Comparison of ENCODE assay signal across 1 cellular context in genomic region chr3:13497386-13497785, GRCh38.
TF ChIP-seq lines count a peak whose summit lies in the region.

No MANE protein-coding gene starts in this region.

TF ChIP-seq in GM23338, 12 proteins besides CTCF, POLR2A, EP300 and RAD21 (continued from another document):
- TF ChIP-seq, protein P1, sequence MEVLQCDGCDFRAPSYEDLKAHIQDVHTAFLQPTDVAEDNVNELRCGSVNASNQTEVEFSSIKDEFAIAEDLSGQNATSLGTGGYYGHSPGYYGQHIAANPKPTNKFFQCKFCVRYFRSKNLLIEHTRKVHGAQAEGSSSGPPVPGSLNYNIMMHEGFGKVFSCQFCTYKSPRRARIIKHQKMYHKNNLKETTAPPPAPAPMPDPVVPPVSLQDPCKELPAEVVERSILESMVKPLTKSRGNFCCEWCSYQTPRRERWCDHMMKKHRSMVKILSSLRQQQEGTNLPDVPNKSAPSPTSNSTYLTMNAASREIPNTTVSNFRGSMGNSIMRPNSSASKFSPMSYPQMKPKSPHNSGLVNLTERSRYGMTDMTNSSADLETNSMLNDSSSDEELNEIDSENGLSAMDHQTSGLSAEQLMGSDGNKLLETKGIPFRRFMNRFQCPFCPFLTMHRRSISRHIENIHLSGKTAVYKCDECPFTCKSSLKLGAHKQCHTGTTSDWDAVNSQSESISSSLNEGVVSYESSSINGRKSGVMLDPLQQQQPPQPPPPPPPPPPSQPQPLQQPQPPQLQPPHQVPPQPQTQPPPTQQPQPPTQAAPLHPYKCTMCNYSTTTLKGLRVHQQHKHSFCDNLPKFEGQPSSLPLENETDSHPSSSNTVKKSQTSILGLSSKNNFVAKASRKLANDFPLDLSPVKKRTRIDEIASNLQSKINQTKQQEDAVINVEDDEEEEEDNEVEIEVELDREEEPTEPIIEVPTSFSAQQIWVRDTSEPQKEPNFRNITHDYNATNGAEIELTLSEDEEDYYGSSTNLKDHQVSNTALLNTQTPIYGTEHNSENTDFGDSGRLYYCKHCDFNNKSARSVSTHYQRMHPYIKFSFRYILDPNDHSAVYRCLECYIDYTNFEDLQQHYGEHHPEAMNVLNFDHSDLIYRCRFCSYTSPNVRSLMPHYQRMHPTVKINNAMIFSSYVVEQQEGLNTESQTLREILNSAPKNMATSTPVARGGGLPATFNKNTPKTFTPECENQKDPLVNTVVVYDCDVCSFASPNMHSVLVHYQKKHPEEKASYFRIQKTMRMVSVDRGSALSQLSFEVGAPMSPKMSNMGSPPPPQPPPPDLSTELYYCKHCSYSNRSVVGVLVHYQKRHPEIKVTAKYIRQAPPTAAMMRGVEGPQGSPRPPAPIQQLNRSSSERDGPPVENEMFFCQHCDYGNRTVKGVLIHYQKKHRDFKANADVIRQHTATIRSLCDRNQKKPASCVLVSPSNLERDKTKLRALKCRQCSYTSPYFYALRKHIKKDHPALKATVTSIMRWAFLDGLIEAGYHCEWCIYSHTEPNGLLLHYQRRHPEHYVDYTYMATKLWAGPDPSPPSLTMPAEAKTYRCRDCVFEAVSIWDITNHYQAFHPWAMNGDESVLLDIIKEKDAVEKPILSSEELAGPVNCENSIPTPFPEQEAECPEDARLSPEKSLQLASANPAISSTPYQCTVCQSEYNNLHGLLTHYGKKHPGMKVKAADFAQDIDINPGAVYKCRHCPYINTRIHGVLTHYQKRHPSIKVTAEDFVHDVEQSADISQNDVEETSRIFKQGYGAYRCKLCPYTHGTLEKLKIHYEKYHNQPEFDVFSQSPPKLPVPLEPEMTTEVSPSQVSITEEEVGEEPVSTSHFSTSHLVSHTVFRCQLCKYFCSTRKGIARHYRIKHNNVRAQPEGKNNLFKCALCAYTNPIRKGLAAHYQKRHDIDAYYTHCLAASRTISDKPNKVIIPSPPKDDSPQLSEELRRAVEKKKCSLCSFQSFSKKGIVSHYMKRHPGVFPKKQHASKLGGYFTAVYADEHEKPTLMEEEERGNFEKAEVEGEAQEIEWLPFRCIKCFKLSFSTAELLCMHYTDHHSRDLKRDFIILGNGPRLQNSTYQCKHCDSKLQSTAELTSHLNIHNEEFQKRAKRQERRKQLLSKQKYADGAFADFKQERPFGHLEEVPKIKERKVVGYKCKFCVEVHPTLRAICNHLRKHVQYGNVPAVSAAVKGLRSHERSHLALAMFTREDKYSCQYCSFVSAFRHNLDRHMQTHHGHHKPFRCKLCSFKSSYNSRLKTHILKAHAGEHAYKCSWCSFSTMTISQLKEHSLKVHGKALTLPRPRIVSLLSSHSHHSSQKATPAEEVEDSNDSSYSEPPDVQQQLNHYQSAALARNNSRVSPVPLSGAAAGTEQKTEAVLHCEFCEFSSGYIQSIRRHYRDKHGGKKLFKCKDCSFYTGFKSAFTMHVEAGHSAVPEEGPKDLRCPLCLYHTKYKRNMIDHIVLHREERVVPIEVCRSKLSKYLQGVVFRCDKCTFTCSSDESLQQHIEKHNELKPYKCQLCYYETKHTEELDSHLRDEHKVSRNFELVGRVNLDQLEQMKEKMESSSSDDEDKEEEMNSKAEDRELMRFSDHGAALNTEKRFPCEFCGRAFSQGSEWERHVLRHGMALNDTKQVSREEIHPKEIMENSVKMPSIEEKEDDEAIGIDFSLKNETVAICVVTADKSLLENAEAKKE (CRISPR knock-in tag; IDR thresholded peaks at IDR 0.05), result no peak
- TF ChIP-seq CREB1 (CRISPR knock-in tag; IDR thresholded peaks at IDR 0.05; ENCODE audit: low read depth) (no peak), STAT1 (IDR thresholded peaks at IDR 0.05; ENCODE audit: unreplicated experiment) (no peak), ZNF114 (CRISPR knock-in tag; IDR thresholded peaks at IDR 0.05) (no peak), EZH2phosphoT487 (IDR thresholded peaks at IDR 0.05; ENCODE audit: unreplicated experiment) (no peak), JUNB (IDR thresholded peaks at IDR 0.05; ENCODE audit: unreplicated experiment) (no peak), ZNF331 (CRISPR knock-in tag; IDR thresholded peaks at IDR 0.05; ENCODE audit: low read depth) (no peak), ETS1 (IDR thresholded peaks at IDR 0.05) (no peak), REST (IDR thresholded peaks at IDR 0.05; ENCODE audit: unreplicated experiment) (no peak)
